Comparison of ENCODE assay signal across 23 cellular contexts in the genomic region with DNA sequence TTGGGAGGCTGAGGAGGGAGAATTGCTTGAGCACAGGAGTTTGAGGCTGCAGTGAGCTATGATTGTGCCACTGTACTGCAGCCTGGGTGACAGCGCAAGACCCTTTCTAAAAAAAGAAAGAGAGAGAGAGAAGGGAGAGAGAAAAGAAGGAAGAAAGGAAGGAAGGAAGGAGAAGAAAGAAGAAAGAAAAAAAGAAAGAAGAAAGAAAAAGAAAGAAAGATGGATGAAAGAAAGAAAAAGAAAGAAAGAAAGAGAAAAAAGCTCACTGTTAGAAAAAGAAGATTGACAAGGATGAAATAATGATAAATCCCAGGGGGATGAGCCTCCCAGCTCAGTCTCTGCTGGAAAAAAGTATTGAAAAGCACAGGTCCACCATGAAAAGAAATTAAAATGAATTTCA. TPM values are rescaled to one million over a fixed set of nuclear protein-coding genes. Genes with fewer than 3 reads are reported as not detected.
DNase-seq lines count a peak whose midpoint lies in the region; ATAC-seq and TF ChIP-seq lines count a peak whose summit lies in the region.
"Had no signal": no experiment of that assay in that cellular context is flagged by ENCODE, and none has a peak within 500 bp of the region (broad histone marks: within the 10 kb centered on the region; RNA-seq: fewer than 3 reads in every experiment).

No MANE protein-coding gene starts in this region.

- no peaks in the 10 kb centered on the region for H3K27me3 Mint-ChIP-seq in T-helper 2 cell treated with Interferon-gamma antibody and Interleukin-4, amounts not matched to agents 5 μg/mL and 100 μg/mL, for 36 hours (ENCODE audit: low read depth)
- peaks cover 9% of the 10 kb centered on the region for H3K27me3 Mint-ChIP-seq in CD4-positive, CD25-positive, alpha-beta regulatory T cell
- no peaks in the 10 kb centered on the region for H3K27me3 Mint-ChIP-seq in activated CD8-positive, alpha-beta T cell treated with anti-CD3 and anti-CD28 coated beads for 36 hours
- H3K27me3 Mint-ChIP-seq in memory B cell, result no peaks in the 10 kb centered on the region

- H3K36me3 Mint-ChIP-seq in T-helper 2 cell treated with Interferon-gamma antibody and Interleukin-4, amounts not matched to agents 5 μg/mL and 100 μg/mL, for 36 hours (ENCODE audit: low read depth), result peaks cover 20% of the 10 kb centered on the region
- H3K36me3 Mint-ChIP-seq in CD4-positive, CD25-positive, alpha-beta regulatory T cell, result peaks cover 10% of the 10 kb centered on the region
- H3K36me3 Mint-ChIP-seq in activated CD8-positive, alpha-beta T cell treated with anti-CD3 and anti-CD28 coated beads for 36 hours (ENCODE audit: low read depth), result peaks cover 21% of the 10 kb centered on the region
- H3K36me3 Mint-ChIP-seq in memory B cell, result peaks cover 3% of the 10 kb centered on the region
- H3K36me3 Mint-ChIP-seq: type B pancreatic cell had no signal

- H3K4me3 ChIP-seq in CD4-positive, CD25-positive, alpha-beta regulatory T cell (ENCODE audit: low read depth, low read length), result no peak overlapping the region
- H3K4me3 ChIP-seq: cardiac muscle cell, lower lobe of right lung, prostate gland, SK-N-MC had no signal

- intact Hi-C loops in activated CD8-positive, alpha-beta T cell treated with anti-CD3 and anti-CD28 coated beads for 36 hours (cut with micrococcal nuclease), result loop anchor here (5.0 to 10.0 kb wide), 4 partner anchors 82 to 202 kb away; no protein-coding TSS in a partner anchor

- DNase-seq in T-helper 2 cell treated with Interferon-gamma antibody and Interleukin-4, amounts not matched to agents 5 μg/mL and 100 μg/mL, for 36 hours (ENCODE audit: low spot score), result no peak
- DNase-seq in T-helper 2 cell (no peak), memory B cell (ENCODE audit: low spot score in 2 of 2) (no peak), cerebellar nuclear complex (lab: John Stamatoyannopoulos, UW) (no peak)
- no peak for DNase-seq in CD4-positive, CD25-positive, alpha-beta regulatory T cell
- no peak for DNase-seq in activated CD8-positive, alpha-beta T cell treated with anti-CD3 and anti-CD28 coated beads for 36 hours
- no peak for DNase-seq in central memory CD4-positive, alpha-beta T cell
- DNase-seq: 8988T, activated gamma-delta T cell treated with Interleukin-2 at 50 U/mL for 16 hours, anterior cingulate cortex, dermis blood vessel endothelial cell, DMS79 treated with DMSO at 0.1 percent for 48 hours, KG1, kidney, lower lobe of right lung, NCI-H1436, T-helper 9 cell had no signal

- no peak overlapping the region for H3K4me3 Mint-ChIP-seq in T-helper 2 cell treated with Interferon-gamma antibody and Interleukin-4, amounts not matched to agents 5 μg/mL and 100 μg/mL, for 36 hours
- H3K4me3 Mint-ChIP-seq in CD4-positive, CD25-positive, alpha-beta regulatory T cell, result no peak overlapping the region
- H3K4me3 Mint-ChIP-seq in activated CD8-positive, alpha-beta T cell treated with anti-CD3 and anti-CD28 coated beads for 36 hours, result no peak overlapping the region
- no peak overlapping the region for H3K4me3 Mint-ChIP-seq in memory B cell
- H3K4me3 Mint-ChIP-seq: type B pancreatic cell had no signal

- no peak for ATAC-seq in CD4-positive, CD25-positive, alpha-beta regulatory T cell (ENCODE audit: low read depth in 2 of 2)
- no peak for ATAC-seq in activated CD8-positive, alpha-beta T cell treated with anti-CD3 and anti-CD28 coated beads for 36 hours
- ATAC-seq in memory B cell (ENCODE audit: low read depth) (no peak), GM21786 (IDR thresholded peaks at IDR 0.05; ENCODE audit: unreplicated experiment) (no peak)

- peak; percentile 9 for TF ChIP-seq CTCF in activated CD8-positive, alpha-beta T cell treated with anti-CD3 and anti-CD28 coated beads for 36 hours (IDR thresholded peaks at IDR 0.05)

- H3K27me3 ChIP-seq in CD4-positive, CD25-positive, alpha-beta regulatory T cell (ENCODE audit: control insufficient read depth, insufficient read depth, low read length), result no peaks in the 10 kb centered on the region
- H3K27me3 ChIP-seq: cardiac muscle cell had no signal

- H3K27ac ChIP-seq in CD4-positive, CD25-positive, alpha-beta regulatory T cell (ENCODE audit: insufficient read depth, low read length, poor library complexity, severe bottlenecking), result no peak overlapping the region
- H3K27ac ChIP-seq: cardiac muscle cell, lower lobe of right lung, prostate gland, RWPE1, SK-N-MC had no signal

- CTCF ChIA-PET in activated CD8-positive, alpha-beta T cell treated with anti-CD3 and anti-CD28 coated beads for 36 hours (lab: Charles Lee), result interaction anchor here (1.0 to 8.6 kb wide), 18 partner anchors 9 to 201 kb away, joined by 3 to 101 read pairs (median 8); a partner anchor contains a TSS

- peaks cover 26% of the 10 kb centered on the region for H3K9me3 Mint-ChIP-seq in T-helper 2 cell treated with Interferon-gamma antibody and Interleukin-4, amounts not matched to agents 5 μg/mL and 100 μg/mL, for 36 hours
- peaks cover 0 to 11% (median 2%) of the 10 kb centered on the region in 7 donors for H3K9me3 Mint-ChIP-seq in CD4-positive, CD25-positive, alpha-beta regulatory T cell
- peaks cover 29% of the 10 kb centered on the region for H3K9me3 Mint-ChIP-seq in activated CD8-positive, alpha-beta T cell treated with anti-CD3 and anti-CD28 coated beads for 36 hours
- peaks cover 9% of the 10 kb centered on the region for H3K9me3 Mint-ChIP-seq in memory B cell

- POLR2A ChIA-PET in activated CD8-positive, alpha-beta T cell treated with anti-CD3 and anti-CD28 coated beads for 36 hours (lab: Charles Lee), result interaction anchor here (0.8 to 2.0 kb wide), 7 partner anchors 13 to 47 kb away, joined by 3 to 8 read pairs (median 6); a partner anchor contains a TSS

- H3K4me1 Mint-ChIP-seq in T-helper 2 cell treated with Interferon-gamma antibody and Interleukin-4, amounts not matched to agents 5 μg/mL and 100 μg/mL, for 36 hours (ENCODE audit: low read depth), result peaks cover 70% of the 10 kb centered on the region
- peaks cover 31 to 75% (median 55%) of the 10 kb centered on the region in 4 donors for H3K4me1 Mint-ChIP-seq in CD4-positive, CD25-positive, alpha-beta regulatory T cell
- H3K4me1 Mint-ChIP-seq in activated CD8-positive, alpha-beta T cell treated with anti-CD3 and anti-CD28 coated beads for 36 hours (ENCODE audit: low read depth), result peaks cover 83% of the 10 kb centered on the region
- H3K4me1 Mint-ChIP-seq in memory B cell, result peaks cover 43% of the 10 kb centered on the region

- H3K27ac Mint-ChIP-seq in T-helper 2 cell treated with Interferon-gamma antibody and Interleukin-4, amounts not matched to agents 5 μg/mL and 100 μg/mL, for 36 hours, result peak overlapping the region; percentile 64
- H3K27ac Mint-ChIP-seq in CD4-positive, CD25-positive, alpha-beta regulatory T cell, result peak overlapping the region; percentile 39 to 80 (median 59)
- H3K27ac Mint-ChIP-seq in activated CD8-positive, alpha-beta T cell treated with anti-CD3 and anti-CD28 coated beads for 36 hours, result peak overlapping the region; percentile 88
- H3K27ac Mint-ChIP-seq in memory B cell, result peak overlapping the region; percentile 58
- H3K27ac Mint-ChIP-seq: type B pancreatic cell had no signal

- peaks cover 52% of the 10 kb centered on the region for H3K4me1 ChIP-seq in CD4-positive, CD25-positive, alpha-beta regulatory T cell (ENCODE audit: control insufficient read depth, insufficient read depth, low read length, poor library complexity, severe bottlenecking)
- H3K4me1 ChIP-seq: lower lobe of right lung, prostate gland had no signal

- H3K36me3 ChIP-seq in CD4-positive, CD25-positive, alpha-beta regulatory T cell (ENCODE audit: control insufficient read depth, insufficient read depth, low read length), result no peaks in the 10 kb centered on the region
- H3K36me3 ChIP-seq: cardiac muscle cell, lower lobe of right lung, prostate gland had no signal

- peaks cover 4 to 7% of the 10 kb centered on the region in 2 experiments for H3K9me3 ChIP-seq in CD4-positive, CD25-positive, alpha-beta regulatory T cell (ENCODE audit: control insufficient read depth in 2 of 2, low read length in 2 of 2)
- H3K9me3 ChIP-seq: lower lobe of right lung, prostate gland had no signal

RNA-seq across cellular contexts. Expression of a gene that starts 22.8 kb away (rescaled TPM):
- 118 TPM for total RNA-seq in CD4-positive, CD25-positive, alpha-beta regulatory T cell
- 10 to 100 TPM in 2 of 4 donors, 1 to 10 TPM in 2; 7.1 to 11.6 (median 10.0) TPM for polyA plus RNA-seq in CD4-positive, CD25-positive, alpha-beta regulatory T cell
- 100 to 1,000 TPM in 1 of 2 experiments, 10 to 100 TPM in 1; 98.3 to 103 TPM for total RNA-seq in activated CD8-positive, alpha-beta T cell treated with anti-CD3 and anti-CD28 coated beads for 36 hours
- polyA plus RNA-seq: cardiac muscle cell had no signal
